ENCODE assay signal across 1 cellular context in genomic region chr22:47056776-47057470, GRCh38.
TF ChIP-seq lines count a peak whose summit lies in the region.

No MANE protein-coding gene starts in this region.

TF ChIP-seq in IMR-90, 13 proteins besides CTCF, POLR2A, EP300 and RAD21:
- TF ChIP-seq ELK1 (IDR thresholded peaks at IDR 0.05; ENCODE audit: borderline replicate concordance, low read depth, low read length) (no peak), FOS (IDR thresholded peaks at IDR 0.05; ENCODE audit: low read depth, low read length) (no peak), BHLHE40 (IDR thresholded peaks at IDR 0.05; ENCODE audit: low read depth, low read length) (no peak), CEBPB (IDR thresholded peaks at IDR 0.05; ENCODE audit: low read depth, low read length) (no peak), SMC3 (IDR thresholded peaks at IDR 0.05; ENCODE audit: low read depth, low read length) (no peak), NFE2L2 (IDR thresholded peaks at IDR 0.05; ENCODE audit: low read depth, low read length) (no peak), MXI1 (IDR thresholded peaks at IDR 0.05; ENCODE audit: borderline replicate concordance, low read depth, low read length) (no peak), RFX5 (IDR thresholded peaks at IDR 0.05; ENCODE audit: low read depth, low read length) (no peak), MAZ (IDR thresholded peaks at IDR 0.05; ENCODE audit: borderline replicate concordance, low read depth, low read length) (no peak), RCOR1 (IDR thresholded peaks at IDR 0.05; ENCODE audit: insufficient replicate concordance, low read length) (no peak), MAFK (IDR thresholded peaks at IDR 0.05; ENCODE audit: low read depth, low read length) (no peak), CHD1 (IDR thresholded peaks at IDR 0.05; ENCODE audit: low read depth, low read length) (no peak)
- TF ChIP-seq, protein P1, sequence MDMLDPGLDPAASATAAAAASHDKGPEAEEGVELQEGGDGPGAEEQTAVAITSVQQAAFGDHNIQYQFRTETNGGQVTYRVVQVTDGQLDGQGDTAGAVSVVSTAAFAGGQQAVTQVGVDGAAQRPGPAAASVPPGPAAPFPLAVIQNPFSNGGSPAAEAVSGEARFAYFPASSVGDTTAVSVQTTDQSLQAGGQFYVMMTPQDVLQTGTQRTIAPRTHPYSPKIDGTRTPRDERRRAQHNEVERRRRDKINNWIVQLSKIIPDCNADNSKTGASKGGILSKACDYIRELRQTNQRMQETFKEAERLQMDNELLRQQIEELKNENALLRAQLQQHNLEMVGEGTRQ (IDR thresholded peaks at IDR 0.05; ENCODE audit: low read depth, low read length) = no peak
